In genomic region chr10:43204394-43204942, GRCh38 we compare ENCODE assay signal across 2 cellular contexts.
TF ChIP-seq lines count a peak whose summit lies in the region.

No MANE protein-coding gene starts in this region.

TF ChIP-seq in GM23338, 12 proteins besides CTCF, POLR2A, EP300 and RAD21 (continued from another document):
- TF ChIP-seq ETS1 (IDR thresholded peaks at IDR 0.05): no peak

TF ChIP-seq in GM12878, 131 proteins besides CTCF, POLR2A, EP300 and RAD21 (continued from another document):
- TF ChIP-seq ZNF687 (IDR thresholded peaks at IDR 0.05) (no peak), RBBP5 (conservative IDR thresholded peaks at IDR 0.05) (no peak), CBFB (IDR thresholded peaks at IDR 0.05; ENCODE audit: low read depth) (no peak), NFXL1 (IDR thresholded peaks at IDR 0.05; ENCODE audit: borderline replicate concordance) (no peak), DPF2 (IDR thresholded peaks at IDR 0.05) (no peak), FOXK2 (IDR thresholded peaks at IDR 0.05) (no peak), SKIL (IDR thresholded peaks at IDR 0.05; ENCODE audit: low read depth, poor library complexity, severe bottlenecking) (no peak), BCL3 (IDR thresholded peaks at IDR 0.05; ENCODE audit: borderline replicate concordance, insufficient read depth, low read depth, low read length, poor library complexity, severe bottlenecking) (no peak), WRNIP1 (IDR thresholded peaks at IDR 0.05; ENCODE audit: borderline replicate concordance, low read depth, low read length) (no peak), RB1 (IDR thresholded peaks at IDR 0.05; ENCODE audit: borderline replicate concordance) (no peak), BCLAF1 (IDR thresholded peaks at IDR 0.05) (no peak), ATF7 (IDR thresholded peaks at IDR 0.05; ENCODE audit: low read depth) (no peak), BCL11A (IDR thresholded peaks at IDR 0.05; ENCODE audit: low read depth, low read length) (no peak), CHD2 (IDR thresholded peaks at IDR 0.05; ENCODE audit: borderline replicate concordance, low read depth, low read length) (no peak), MXI1 (IDR thresholded peaks at IDR 0.05; ENCODE audit: low read depth, low read length) (no peak), JUND (IDR thresholded peaks at IDR 0.05; ENCODE audit: low read depth, low read length) (no peak)
- TF ChIP-seq, protein P1, sequence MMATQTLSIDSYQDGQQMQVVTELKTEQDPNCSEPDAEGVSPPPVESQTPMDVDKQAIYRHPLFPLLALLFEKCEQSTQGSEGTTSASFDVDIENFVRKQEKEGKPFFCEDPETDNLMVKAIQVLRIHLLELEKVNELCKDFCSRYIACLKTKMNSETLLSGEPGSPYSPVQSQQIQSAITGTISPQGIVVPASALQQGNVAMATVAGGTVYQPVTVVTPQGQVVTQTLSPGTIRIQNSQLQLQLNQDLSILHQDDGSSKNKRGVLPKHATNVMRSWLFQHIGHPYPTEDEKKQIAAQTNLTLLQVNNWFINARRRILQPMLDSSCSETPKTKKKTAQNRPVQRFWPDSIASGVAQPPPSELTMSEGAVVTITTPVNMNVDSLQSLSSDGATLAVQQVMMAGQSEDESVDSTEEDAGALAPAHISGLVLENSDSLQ (IDR thresholded peaks at IDR 0.05): no peak
